In the genomic region with DNA sequence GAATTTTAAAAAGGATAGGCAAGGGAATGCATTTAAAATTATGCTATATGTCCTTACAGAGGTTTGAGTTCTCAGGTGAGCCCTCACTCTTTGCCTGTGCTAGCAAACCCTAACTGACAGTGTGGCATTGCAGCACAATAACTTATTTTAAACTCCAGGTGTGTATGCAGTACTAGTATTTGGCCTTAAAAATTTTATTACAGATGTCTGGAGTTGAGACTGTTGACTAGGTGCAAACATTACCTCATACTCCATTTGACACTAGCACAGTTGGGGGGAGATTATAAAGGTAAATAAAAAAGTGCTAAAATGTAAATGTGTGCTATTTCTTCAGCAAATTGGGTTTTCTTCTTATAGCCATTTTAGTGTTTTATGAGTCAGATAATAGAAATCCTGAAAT, we compare ENCODE assay signal across 23 cellular contexts.
DNase-seq lines count a peak whose midpoint lies in the region; ATAC-seq and TF ChIP-seq lines count a peak whose summit lies in the region.
"Had no signal": no experiment of that assay in that cellular context is flagged by ENCODE, and none has a peak within 500 bp of the region (broad histone marks: within the 10 kb centered on the region; RNA-seq: fewer than 3 reads in every experiment).

No MANE protein-coding gene starts in this region.

- no peaks in the 10 kb centered on the region for H3K27me3 ChIP-seq in body of pancreas
- H3K27me3 ChIP-seq: BE2C; BLaER1 treated with 17β-estradiol and CSF1 and Interleukin-3, amounts not matched to agents 10 nM and 100 nM had no signal

- TF ChIP-seq CTCF in HEK293 (tag by site-specific recombination; IDR thresholded peaks at IDR 0.05), result no peak
- TF ChIP-seq CTCF in body of pancreas (IDR thresholded peaks at IDR 0.05), result no peak

- H3K36me3 Mint-ChIP-seq in immature natural killer cell, result no peaks in the 10 kb centered on the region
- H3K36me3 Mint-ChIP-seq: CD14-positive monocyte; CD8-positive, alpha-beta memory T cell had no signal

- CTCF ChIA-PET in HEK293 (lab: Yijun Ruan, JAX), result no interaction called here

- H3K4me3 Mint-ChIP-seq in immature natural killer cell, result no peak overlapping the region
- H3K4me3 Mint-ChIP-seq: CD14-positive monocyte; CD4-positive, alpha-beta T cell; CD8-positive, alpha-beta memory T cell; GM23338 had no signal

- no peak overlapping the region for H3K27ac ChIP-seq in HEK293 (ENCODE audit: extremely low read depth, low read depth, low read length)
- no peak overlapping the region for H3K27ac ChIP-seq in body of pancreas
- H3K27ac ChIP-seq: A549; BLaER1 treated with 17β-estradiol and CSF1 and Interleukin-3, amounts not matched to agents 10 nM and 100 nM had no signal

- peaks cover 0 to 15% (median 4%) of the 10 kb centered on the region in 6 donors for H3K9me3 Mint-ChIP-seq in immature natural killer cell
- H3K9me3 Mint-ChIP-seq: GM23338 had no signal

- H3K4me1 Mint-ChIP-seq in immature natural killer cell, result no peaks in the 10 kb centered on the region
- H3K4me1 Mint-ChIP-seq: CD14-positive monocyte; CD8-positive, alpha-beta memory T cell had no signal

- H3K4me3 ChIP-seq in HEK293 (ENCODE audit: low read depth, low read length) (no peak overlapping the region), body of pancreas (no peak overlapping the region)
- H3K4me3 ChIP-seq: A549; BLaER1 treated with 17β-estradiol and CSF1 and Interleukin-3, amounts not matched to agents 10 nM and 100 nM; GM23338; HAP-1 had no signal

- intact Hi-C loops in left colon (cut with DNase I, micrococcal nuclease), result no loop called here
- intact Hi-C loops in body of pancreas (cut with DNase I), result no loop called here

- H3K36me3 ChIP-seq in HEK293 (ENCODE audit: control insufficient read depth in 2 of 2, insufficient read depth in 1 of 2, low read length in 2 of 2) (no peaks in the 10 kb centered on the region), body of pancreas (replicated peaks in 1 of 2; ENCODE audit: insufficient read depth in 1 of 2, low read depth in 2 of 2) (no peaks in the 10 kb centered on the region)
- H3K36me3 ChIP-seq: BE2C; BLaER1 treated with 17β-estradiol and CSF1 and Interleukin-3, amounts not matched to agents 10 nM and 100 nM; HAP-1 had no signal

- H3K4me1 ChIP-seq in HEK293 (ENCODE audit: control insufficient read depth, insufficient read depth, low read length) (0 out of 2 replicates have a peak, but pooled peaks cover 4% of the 10 kb centered on the region), body of pancreas (no peaks in the 10 kb centered on the region)
- H3K4me1 ChIP-seq: A549; BE2C; BLaER1 treated with 17β-estradiol and CSF1 and Interleukin-3, amounts not matched to agents 10 nM and 100 nM; HAP-1 had no signal

- no peak for TF ChIP-seq POLR2A in body of pancreas (IDR thresholded peaks at IDR 0.05)

- H3K27ac Mint-ChIP-seq in immature natural killer cell, result no peak overlapping the region
- H3K27ac Mint-ChIP-seq: CD14-positive monocyte; CD4-positive, alpha-beta T cell; CD8-positive, alpha-beta memory T cell; GM23338 had no signal

- H3K9me3 ChIP-seq in HEK293 (ENCODE audit: control insufficient read depth, insufficient read depth, low read depth, low read length), result no peaks in the 10 kb centered on the region
- H3K9me3 ChIP-seq in body of pancreas, result peaks cover 0 to 4% (median 0%) of the 10 kb centered on the region in 3 donors
- H3K9me3 ChIP-seq: A549, BE2C, HAP-1 had no signal

- POLR2A ChIA-PET in HEK293 (lab: Yijun Ruan, JAX), result no interaction called here

- peak; percentile 67 for ATAC-seq in left colon
- no peak for ATAC-seq in body of pancreas
- ATAC-seq: A549, GM23338 had no signal

- no peaks in the 10 kb centered on the region for H3K27me3 Mint-ChIP-seq in immature natural killer cell (ENCODE audit: low read depth in 3 of 3)
- H3K27me3 Mint-ChIP-seq: CD4-positive, alpha-beta T cell; CD8-positive, alpha-beta memory T cell had no signal

- peak; percentile 16 for DNase-seq in NCI-H146 treated with DMSO at 0.1 percent for 48 hours (lab: John Stamatoyannopoulos, UW; ENCODE audit: unreplicated experiment)
- peak; percentile 16 for DNase-seq in NCI-H748 treated with DMSO at 0.1 percent for 48 hours (lab: John Stamatoyannopoulos, UW)
- DNase-seq in left colon, result no peak
- no peak for DNase-seq in effector CD4-positive, alpha-beta T cell
- DNase-seq in DMS153 (lab: John Stamatoyannopoulos, UW), result no peak
- DNase-seq in body of pancreas, result no peak
- no peak for DNase-seq in immature natural killer cell
- DNase-seq: 8988T; ACHN; AML-193; BE2C; CD4-positive, alpha-beta T cell; CD8-positive, alpha-beta memory T cell; DMS 273 treated with DMSO at 0.1 percent for 48 hours; DMS53; DMS79 treated with DMSO at 0.1 percent for 48 hours; GF-D8 had no signal

TF ChIP-seq in HEK293, 187 proteins besides CTCF, POLR2A, EP300 and RAD21:
- TF ChIP-seq ZNF791 (tag by site-specific recombination; IDR thresholded peaks at IDR 0.05) (no peak), YY1 (tag by site-specific recombination; IDR thresholded peaks at IDR 0.05) (no peak), ZNF514 (tag by site-specific recombination; IDR thresholded peaks at IDR 0.05) (no peak)
- TF ChIP-seq, protein P1, sequence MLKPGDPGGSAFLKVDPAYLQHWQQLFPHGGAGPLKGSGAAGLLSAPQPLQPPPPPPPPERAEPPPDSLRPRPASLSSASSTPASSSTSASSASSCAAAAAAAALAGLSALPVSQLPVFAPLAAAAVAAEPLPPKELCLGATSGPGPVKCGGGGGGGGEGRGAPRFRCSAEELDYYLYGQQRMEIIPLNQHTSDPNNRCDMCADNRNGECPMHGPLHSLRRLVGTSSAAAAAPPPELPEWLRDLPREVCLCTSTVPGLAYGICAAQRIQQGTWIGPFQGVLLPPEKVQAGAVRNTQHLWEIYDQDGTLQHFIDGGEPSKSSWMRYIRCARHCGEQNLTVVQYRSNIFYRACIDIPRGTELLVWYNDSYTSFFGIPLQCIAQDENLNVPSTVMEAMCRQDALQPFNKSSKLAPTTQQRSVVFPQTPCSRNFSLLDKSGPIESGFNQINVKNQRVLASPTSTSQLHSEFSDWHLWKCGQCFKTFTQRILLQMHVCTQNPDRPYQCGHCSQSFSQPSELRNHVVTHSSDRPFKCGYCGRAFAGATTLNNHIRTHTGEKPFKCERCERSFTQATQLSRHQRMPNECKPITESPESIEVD (tag by site-specific recombination; IDR thresholded peaks at IDR 0.05), result peak; percentile 31; the same call in 1 of the 2 replicates

Comparison
In these comparisons a context has a peak if more than half of its experiments do, and no peak if none do; other contexts are left out.
1. DNase-seq: peak in NCI-H146 treated with DMSO at 0.1 percent for 48 hours (single experiment) and NCI-H748 treated with DMSO at 0.1 percent for 48 hours (single experiment); none in left colon (0 of 2), effector CD4-positive, alpha-beta T cell (single experiment), DMS153 (single experiment), body of pancreas (0 of 4) and immature natural killer cell (0 of 3).